Comparison of ENCODE assay signal across 9 cellular contexts in genomic region chr5:107474724-107475489, GRCh38.
DNase-seq lines count a peak whose midpoint lies in the region; ATAC-seq and TF ChIP-seq lines count a peak whose summit lies in the region.
"Had no signal": no experiment of that assay in that cellular context is flagged by ENCODE, and none has a peak within 500 bp of the region (broad histone marks: within the 10 kb centered on the region; RNA-seq: fewer than 3 reads in every experiment).

No MANE protein-coding gene starts in this region.

- POLR2A ChIA-PET in Panc1 (lab: Charles Lee) (no interaction called here), SK-N-SH (lab: Yijun Ruan, JAX) (no interaction called here)
- POLR2A ChIA-PET in naive thymus-derived CD4-positive, alpha-beta T cell (lab: Charles Lee), result no interaction called here

- H3K27me3 ChIP-seq in Panc1 (ENCODE audit: control insufficient read depth, insufficient read depth, low read length) (no peaks in the 10 kb centered on the region), SK-N-SH (ENCODE audit: insufficient read depth) (no peaks in the 10 kb centered on the region)
- no peaks in the 10 kb centered on the region for H3K27me3 ChIP-seq in naive thymus-derived CD4-positive, alpha-beta T cell (ENCODE audit: control insufficient read depth in 2 of 2, insufficient read depth in 2 of 2, low read length in 2 of 2)

- peaks cover 0 to 1% (median 0%) of the 10 kb centered on the region in 11 donors for H3K9me3 Mint-ChIP-seq in naive thymus-derived CD4-positive, alpha-beta T cell
- H3K9me3 Mint-ChIP-seq: dendritic cell treated with granulocyte-macrophage colony-stimulating factor and Interleukin-4, amounts not matched to agents 40 ng/mL and 50 ng/mL, for 4 days had no signal

- H3K4me1 ChIP-seq in Panc1 (ENCODE audit: control insufficient read depth, insufficient read depth, low read length), result peaks cover 36% of the 10 kb centered on the region
- peaks cover 0 to 44% of the 10 kb centered on the region in 2 donors for H3K4me1 ChIP-seq in naive thymus-derived CD4-positive, alpha-beta T cell (ENCODE audit: control insufficient read depth in 2 of 2, insufficient read depth in 2 of 2, low read length in 2 of 2)
- peaks cover 5 to 12% of the 10 kb centered on the region in 2 experiments for H3K4me1 ChIP-seq in SK-N-SH (ENCODE audit: control insufficient read depth in 1 of 2, insufficient read depth in 2 of 2, low read depth in 1 of 2, low read length in 1 of 2)

- peak overlapping the region; percentile 59 for H3K27ac ChIP-seq in Panc1 (ENCODE audit: low read length)
- no peak overlapping the region for H3K27ac ChIP-seq in naive thymus-derived CD4-positive, alpha-beta T cell (ENCODE audit: low read depth, low read length)
- H3K27ac ChIP-seq in SK-N-SH (ENCODE audit: low read depth in 2 of 2, low read length in 1 of 2), result no peak overlapping the region

- no peaks in the 10 kb centered on the region for H4K20me1 ChIP-seq in SK-N-SH (ENCODE audit: insufficient read depth)

- H3K9me3 ChIP-seq in Panc1 (ENCODE audit: control insufficient read depth, insufficient read depth, low read depth, low read length), result no peaks in the 10 kb centered on the region
- H3K9me3 ChIP-seq in naive thymus-derived CD4-positive, alpha-beta T cell (ENCODE audit: control insufficient read depth in 2 of 3, low read length in 3 of 3), result no peaks in the 10 kb centered on the region
- H3K9me3 ChIP-seq in SK-N-SH, result no peaks in the 10 kb centered on the region

- H3K36me3 Mint-ChIP-seq in naive thymus-derived CD4-positive, alpha-beta T cell, result no peaks in the 10 kb centered on the region

- ATAC-seq in GM18868 (IDR thresholded peaks at IDR 0.05; ENCODE audit: unreplicated experiment) (peak; percentile 36), HG02759 (IDR thresholded peaks at IDR 0.05; ENCODE audit: unreplicated experiment) (peak; percentile 58), Panc1 (peak; percentile 61)
- peak; percentile 69 for ATAC-seq in naive thymus-derived CD4-positive, alpha-beta T cell

- CTCF ChIA-PET in Panc1 (lab: Charles Lee) (no interaction called here), SK-N-SH (lab: Yijun Ruan, JAX) (no interaction called here)
- CTCF ChIA-PET in naive thymus-derived CD4-positive, alpha-beta T cell (lab: Charles Lee), result no interaction called here

- no peak overlapping the region for H3K27ac Mint-ChIP-seq in naive thymus-derived CD4-positive, alpha-beta T cell
- H3K27ac Mint-ChIP-seq: dendritic cell treated with granulocyte-macrophage colony-stimulating factor and Interleukin-4, amounts not matched to agents 40 ng/mL and 50 ng/mL, for 4 days had no signal

- no peak overlapping the region for H2AFZ ChIP-seq in SK-N-SH (ENCODE audit: low read depth)

- H3K9me2 ChIP-seq in SK-N-SH, result no peaks in the 10 kb centered on the region

- H3K4me3 ChIP-seq in Panc1 (ENCODE audit: low read depth in 2 of 2, low read length in 2 of 2) (no peak overlapping the region), SK-N-SH (ENCODE audit: low read depth in 2 of 2, low read length in 1 of 2) (no peak overlapping the region), foreskin fibroblast (ENCODE audit: low read depth in 1 of 2, low read length in 2 of 2) (no peak overlapping the region)
- no peak overlapping the region for H3K4me3 ChIP-seq in naive thymus-derived CD4-positive, alpha-beta T cell (ENCODE audit: low read length)

- WGBS in SK-N-SH (ENCODE audit: low lambda C conversion rate), result 75% methylated on average over 4 of the region's 4 CpGs

- in situ Hi-C loops in Panc1 (cut with HindIII; ENCODE audit: low pct_unique_long_range_greater_than_20kb, low sequenced_read_pairs), result no loop called here

- no TSS peak for BruUV-seq in Panc1 (replicated peaks; lab: Mats Ljungman, UMichigan)

- no peak overlapping the region for H3K4me2 ChIP-seq in SK-N-SH

- no peaks in the 10 kb centered on the region for H3K79me2 ChIP-seq in SK-N-SH (ENCODE audit: insufficient read depth)

- TF ChIP-seq CTCF in Panc1 (IDR thresholded peaks at IDR 0.05) (no peak), SK-N-SH (IDR thresholded peaks at IDR 0.05) (no peak), foreskin fibroblast (IDR thresholded peaks at IDR 0.05; ENCODE audit: low read depth, low read length) (no peak)

- H3K36me3 ChIP-seq in Panc1 (ENCODE audit: control insufficient read depth, insufficient read depth, low read length) (no peaks in the 10 kb centered on the region), SK-N-SH (replicated peaks in 1 of 2; ENCODE audit: control insufficient read depth in 1 of 2, insufficient read depth in 2 of 2, low read length in 1 of 2) (no peaks in the 10 kb centered on the region)
- no peaks in the 10 kb centered on the region for H3K36me3 ChIP-seq in naive thymus-derived CD4-positive, alpha-beta T cell (ENCODE audit: control insufficient read depth in 2 of 3, insufficient read depth in 3 of 3, low read length in 3 of 3)

- H3F3A ChIP-seq in SK-N-SH (replicated peaks; ENCODE audit: insufficient read depth), result no peaks in the 10 kb centered on the region

- intact Hi-C loops in Panc1 (cut with micrococcal nuclease; ENCODE audit: unreplicated experiment), result loop anchor here (10.0 kb wide), 1 partner anchor 190 kb away; no protein-coding TSS in a partner anchor
- intact Hi-C loops in naive thymus-derived CD4-positive, alpha-beta T cell (cut with micrococcal nuclease), result no loop called here

- no peak overlapping the region for H3K4me3 Mint-ChIP-seq in naive thymus-derived CD4-positive, alpha-beta T cell
- H3K4me3 Mint-ChIP-seq: dendritic cell treated with granulocyte-macrophage colony-stimulating factor and Interleukin-4, amounts not matched to agents 40 ng/mL and 50 ng/mL, for 4 days had no signal

- DNase-seq in Panc1 (ENCODE audit: low read depth, low spot score), result peak; percentile 86
- DNase-seq in naive thymus-derived CD4-positive, alpha-beta T cell, result no peak
- no peak for DNase-seq in Ammon's horn (ENCODE audit: low spot score)
- no peak for DNase-seq in SK-N-SH
- DNase-seq in nucleus accumbens (lab: John Stamatoyannopoulos, UW), result no peak
- no peak for DNase-seq in foreskin fibroblast

- no peak for TF ChIP-seq RAD21 in SK-N-SH (IDR thresholded peaks at IDR 0.05; ENCODE audit: low read length)

- peaks cover 0 to 8% (median 0%) of the 10 kb centered on the region in 7 donors for H3K4me1 Mint-ChIP-seq in naive thymus-derived CD4-positive, alpha-beta T cell

- no peak overlapping the region for H3K9ac ChIP-seq in SK-N-SH

- TF ChIP-seq EP300 in SK-N-SH (IDR thresholded peaks at IDR 0.05; ENCODE audit: borderline replicate concordance in 1 of 2, low read depth in 1 of 2, low read length in 1 of 2), result no peak

- H3K27me3 Mint-ChIP-seq in naive thymus-derived CD4-positive, alpha-beta T cell, result peaks cover 0 to 16% (median 6%) of the 10 kb centered on the region in 5 donors

TF ChIP-seq in SK-N-SH, 30 proteins besides CTCF, POLR2A, EP300 and RAD21 (continues in another document):
- no peak for TF ChIP-seq TEAD4 (IDR thresholded peaks at IDR 0.05; ENCODE audit: borderline replicate concordance, insufficient read depth)
- no peak for TF ChIP-seq TCF12 (IDR thresholded peaks at IDR 0.05)
- no peak for TF ChIP-seq USF1 (IDR thresholded peaks at IDR 0.05; ENCODE audit: borderline replicate concordance, low read depth)
- no peak for TF ChIP-seq ELF1 (IDR thresholded peaks at IDR 0.05)
- TF ChIP-seq PBX3 (IDR thresholded peaks at IDR 0.05), result no peak
- TF ChIP-seq EZH2phosphoT487 (IDR thresholded peaks at IDR 0.05; ENCODE audit: borderline replicate concordance, low read depth), result no peak
- no peak for TF ChIP-seq POLR2AphosphoS5 (IDR thresholded peaks at IDR 0.05; ENCODE audit: low read depth, low read length)
- TF ChIP-seq GATA2 (CRISPR knock-in tag; IDR thresholded peaks at IDR 0.05), result no peak
- no peak for TF ChIP-seq USF2 (IDR thresholded peaks at IDR 0.05; ENCODE audit: borderline replicate concordance, low read depth, low read length)
- TF ChIP-seq IRF3 (IDR thresholded peaks at IDR 0.05; ENCODE audit: low read depth, low read length), result no peak
- TF ChIP-seq FOSL2 (IDR thresholded peaks at IDR 0.05; ENCODE audit: borderline replicate concordance, low read depth), result no peak
- no peak for TF ChIP-seq MEF2A (IDR thresholded peaks at IDR 0.05; ENCODE audit: borderline replicate concordance, low read depth)
- no peak for TF ChIP-seq GABPA (IDR thresholded peaks at IDR 0.05; ENCODE audit: low read depth)
- TF ChIP-seq FOXJ3 (CRISPR knock-in tag; IDR thresholded peaks at IDR 0.05), result no peak
- no peak for TF ChIP-seq SMC3 (IDR thresholded peaks at IDR 0.05; ENCODE audit: low read depth, low read length)
